In the genomic region with DNA sequence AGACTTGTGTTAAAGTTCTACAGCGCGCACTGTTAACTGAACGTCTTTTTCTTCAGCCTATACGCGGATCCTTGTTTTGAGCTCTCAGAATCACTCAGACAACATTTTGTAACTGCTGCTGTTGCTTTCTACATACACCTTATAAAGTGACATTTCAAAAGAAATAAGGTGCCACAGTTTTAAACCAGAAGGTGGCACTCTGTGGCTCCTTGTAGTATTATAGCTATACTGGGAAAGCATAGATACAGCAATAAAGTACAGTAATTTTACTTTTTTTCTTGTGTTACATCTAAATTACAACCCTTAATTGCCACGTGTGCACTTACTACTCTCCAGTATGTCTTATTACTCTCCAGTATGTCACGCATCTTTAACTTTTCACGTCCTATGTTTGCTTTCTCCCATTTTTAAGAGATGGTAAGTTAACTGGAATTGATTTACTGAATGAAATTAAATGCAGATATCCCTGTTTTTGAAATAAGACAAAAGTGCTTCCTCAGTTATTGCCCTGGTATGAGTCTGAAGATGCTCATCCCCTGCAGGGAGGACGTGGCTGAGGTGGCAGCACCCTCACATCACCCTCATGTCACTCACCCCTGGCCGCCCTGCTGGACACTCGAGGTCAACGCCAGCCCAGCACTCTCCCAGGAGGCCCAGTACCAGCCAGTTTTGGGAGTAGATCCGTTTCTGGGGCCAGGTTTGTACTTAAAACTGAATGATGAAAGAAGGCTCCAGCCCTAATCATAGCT, we compare ENCODE assay signal across 1 cellular context.
TF ChIP-seq lines count a peak whose summit lies in the region.

No MANE protein-coding gene starts in this region.

TF ChIP-seq in HepG2, 621 proteins besides CTCF, POLR2A, EP300 and RAD21 (continued from another document):
- TF ChIP-seq ZGPAT (CRISPR knock-in tag; IDR thresholded peaks at IDR 0.05) (no peak), STAT6 (CRISPR knock-in tag; IDR thresholded peaks at IDR 0.05; ENCODE audit: borderline replicate concordance) (no peak), U2AF1 (optimal IDR thresholded peaks at IDR 0.05; ENCODE audit: low read depth, low read length) (no peak), ZBTB42 (CRISPR knock-in tag; IDR thresholded peaks at IDR 0.05) (no peak), ZNF354B (CRISPR knock-in tag; IDR thresholded peaks at IDR 0.05) (no peak), MTA3 (CRISPR knock-in tag; IDR thresholded peaks at IDR 0.05) (no peak), ZBTB33 (CRISPR knock-in tag; IDR thresholded peaks at IDR 0.05) (peak; percentile 100), HOXA9 (CRISPR knock-in tag; IDR thresholded peaks at IDR 0.05; ENCODE audit: borderline replicate concordance) (no peak), GTF3A (CRISPR knock-in tag; conservative IDR thresholded peaks at IDR 0.05) (no peak), FOXO4 (CRISPR knock-in tag; conservative IDR thresholded peaks at IDR 0.05) (0 out of 2 replicates have a peak, but pooled peaks have one; percentile 84), ZNF580 (CRISPR knock-in tag; IDR thresholded peaks at IDR 0.05; ENCODE audit: borderline replicate concordance, low read depth) (no peak), AGO1 (IDR thresholded peaks at IDR 0.05; ENCODE audit: low read depth, low read length, poor library complexity, severe bottlenecking) (no peak), RNF2 (conservative IDR thresholded peaks at IDR 0.05; ENCODE audit: low read depth) (no peak), ZNF343 (CRISPR knock-in tag; IDR thresholded peaks at IDR 0.05) (no peak), ZKSCAN1 (IDR thresholded peaks at IDR 0.05; ENCODE audit: low read length) (no peak), ZNF468 (CRISPR knock-in tag; IDR thresholded peaks at IDR 0.05) (no peak), SALL2 (CRISPR knock-in tag; IDR thresholded peaks at IDR 0.05) (no peak), FOSL1 (CRISPR knock-in tag; IDR thresholded peaks at IDR 0.05; ENCODE audit: borderline replicate concordance) (no peak), PAWR (CRISPR knock-in tag; IDR thresholded peaks at IDR 0.05; ENCODE audit: borderline replicate concordance) (no peak), PHF20 (CRISPR knock-in tag; IDR thresholded peaks at IDR 0.05) (no peak), ONECUT2 (CRISPR knock-in tag; IDR thresholded peaks at IDR 0.05) (no peak), ZNF234 (CRISPR knock-in tag; conservative IDR thresholded peaks at IDR 0.05) (no peak), XRCC5 (optimal IDR thresholded peaks at IDR 0.05; ENCODE audit: low read length) (peak; percentile 66), NKX3-1 (CRISPR knock-in tag; IDR thresholded peaks at IDR 0.05) (no peak), STAG1 (CRISPR knock-in tag; IDR thresholded peaks at IDR 0.05) (no peak), ZBTB38 (CRISPR knock-in tag; IDR thresholded peaks at IDR 0.05) (peak; percentile 70; the same call in 1 of the 2 replicates), POLR2AphosphoS2 (IDR thresholded peaks at IDR 0.05; ENCODE audit: low read depth, low read length) (peak; percentile 69; the same call in 1 of the 2 replicates), ZNF770 (CRISPR knock-in tag; IDR thresholded peaks at IDR 0.05) (no peak), CEBPZ (IDR thresholded peaks at IDR 0.05; ENCODE audit: low read length) (no peak), ZNF335 (CRISPR knock-in tag; IDR thresholded peaks at IDR 0.05) (no peak)
- TF ChIP-seq, protein P1, sequence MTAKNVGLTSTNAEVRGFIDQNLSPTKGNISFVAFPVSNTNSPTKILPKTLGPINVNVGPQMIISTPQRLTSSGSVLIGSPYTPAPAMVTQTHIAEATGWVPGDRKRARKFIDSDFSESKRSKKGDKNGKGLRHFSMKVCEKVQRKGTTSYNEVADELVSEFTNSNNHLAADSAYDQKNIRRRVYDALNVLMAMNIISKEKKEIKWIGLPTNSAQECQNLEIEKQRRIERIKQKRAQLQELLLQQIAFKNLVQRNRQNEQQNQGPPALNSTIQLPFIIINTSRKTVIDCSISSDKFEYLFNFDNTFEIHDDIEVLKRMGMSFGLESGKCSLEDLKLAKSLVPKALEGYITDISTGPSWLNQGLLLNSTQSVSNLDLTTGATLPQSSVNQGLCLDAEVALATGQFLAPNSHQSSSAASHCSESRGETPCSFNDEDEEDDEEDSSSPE (CRISPR knock-in tag; IDR thresholded peaks at IDR 0.05) = no peak
